26 cellular contexts compared by ENCODE assay signal in the genomic region with DNA sequence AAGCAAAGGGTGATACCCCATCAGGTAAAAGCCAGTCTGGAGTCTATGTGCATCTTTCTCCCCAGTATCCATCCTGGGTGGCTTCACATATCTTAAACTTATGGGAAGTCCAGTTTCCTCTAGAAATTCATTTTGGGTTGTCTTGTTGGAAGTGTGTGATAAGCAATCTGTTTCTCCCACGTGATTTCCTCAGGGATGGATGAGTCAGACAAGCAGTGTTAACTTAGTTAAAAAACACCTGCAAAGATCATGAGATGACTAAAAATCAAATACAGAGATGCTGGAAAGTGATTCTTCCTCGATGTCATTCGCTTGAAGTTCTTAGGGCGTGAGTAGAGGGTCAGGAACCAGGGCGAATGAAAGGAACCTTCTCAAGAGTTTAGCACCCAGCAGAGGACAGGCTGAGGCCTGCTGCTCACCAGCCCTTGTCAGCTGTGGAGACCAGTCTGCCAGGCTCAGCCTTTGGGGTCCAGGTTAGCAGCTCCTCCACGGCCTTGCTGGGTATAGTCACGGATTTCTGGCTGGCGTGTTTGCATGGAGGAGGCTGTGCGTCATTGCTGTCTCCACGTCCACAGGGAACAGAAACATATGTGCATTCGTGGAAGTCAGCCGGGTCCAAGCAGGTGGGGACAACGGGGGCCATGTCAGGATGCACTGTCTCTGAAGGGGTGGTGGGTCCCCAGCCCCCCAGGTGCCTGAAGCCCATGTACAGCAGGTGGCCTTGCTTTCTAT. TPM values are rescaled to one million over a fixed set of nuclear protein-coding genes. Genes with fewer than 3 reads are reported as not detected.
"Had no signal": no experiment of that assay in that cellular context is flagged by ENCODE, and none has a peak within 500 bp of the region (broad histone marks: within the 10 kb centered on the region; RNA-seq: fewer than 3 reads in every experiment).

No MANE protein-coding gene starts in this region.

- H3K36me3 Mint-ChIP-seq: activated naive CD8-positive, alpha-beta T cell; neural progenitor cell; stimulated activated naive B cell treated with anti-CD40 and anti-IgM and Interleukin-4, amounts not matched to agents 10 μg/mL and 1 μg/mL and 100 μg/mL, for 72 hours had no signal

- H3K9me3 ChIP-seq: gastrocnemius medialis had no signal

- H3K4me2 ChIP-seq: neural progenitor cell, smooth muscle cell had no signal

- DNase-seq: activated CD8-positive, alpha-beta memory T cell treated with anti-CD3 and anti-CD28 coated beads for 24 hours; activated CD8-positive, alpha-beta memory T cell treated with anti-CD3 and anti-CD28 coated beads, Interleukin-2, amount 50 U/mL, for 48 hours; activated naive CD4-positive, alpha-beta T cell; activated T-cell treated with anti-CD3 and anti-CD28 coated beads, Interleukin-2, amount 50 U/mL, for 4 hours; cerebellar nuclear complex; cortex of kidney; effector CD4-positive, alpha-beta T cell; gastrocnemius medialis; islet precursor cell; lower lobe of right lung; naive thymus-derived CD8-positive, alpha-beta T cell; retina; sigmoid colon; stimulated activated CD4-positive, alpha-beta T cell treated with anti-CD3 and anti-CD28 coated beads, Interleukin-2, amount 100 ng/mL, for 48 hours; stimulated activated CD8-positive, alpha-beta memory T cell treated with anti-CD3 and anti-CD28 coated beads, Interleukin-4, amount 100 ng/mL, for 48 hours; stimulated activated naive B cell treated with anti-CD40 and anti-IgM and Interleukin-4, amounts not matched to agents 10 μg/mL and 1 μg/mL and 100 μg/mL, for 72 hours; T-helper 1 cell had no signal

- H3K9ac ChIP-seq: neural progenitor cell had no signal

- H3K4me1 Mint-ChIP-seq: stimulated activated naive B cell treated with anti-CD40 and anti-IgM and Interleukin-4, amounts not matched to agents 10 μg/mL and 1 μg/mL and 100 μg/mL, for 72 hours had no signal

- H3K4me1 ChIP-seq: breast epithelium, gastrocnemius medialis, lower lobe of right lung, neural progenitor cell, sigmoid colon had no signal

- H2AFZ ChIP-seq: neural progenitor cell had no signal

- H3K4me3 ChIP-seq: breast epithelium, gastrocnemius medialis, lower lobe of right lung, neural progenitor cell, sigmoid colon, smooth muscle cell, tibial nerve had no signal

- ATAC-seq: activated T-cell treated with anti-CD3 and anti-CD28 coated beads, Interleukin-2, amount 50 U/mL, for 4 hours; gastrocnemius medialis; lower lobe of right lung; naive thymus-derived CD8-positive, alpha-beta T cell; stimulated activated naive B cell treated with anti-CD40 and anti-IgM and Interleukin-4, amounts not matched to agents 10 μg/mL and 1 μg/mL and 100 μg/mL, for 72 hours had no signal

- H3K27me3 ChIP-seq: neural progenitor cell had no signal

- H3K4me3 Mint-ChIP-seq: activated naive CD8-positive, alpha-beta T cell; activated T-cell treated with anti-CD3 and anti-CD28 coated beads, Interleukin-2, amount 50 U/mL, for 4 hours; naive thymus-derived CD8-positive, alpha-beta T cell; neural progenitor cell; stimulated activated naive B cell treated with anti-CD40 and anti-IgM and Interleukin-4, amounts not matched to agents 10 μg/mL and 1 μg/mL and 100 μg/mL, for 72 hours had no signal

- H3K9me3 Mint-ChIP-seq: neural progenitor cell had no signal

- H3K27ac ChIP-seq: breast epithelium, gastrocnemius medialis, lower lobe of right lung, neural progenitor cell, sigmoid colon, tibial nerve had no signal

- FAIRE-seq: endometrium, TTC549 had no signal

- H3K36me3 ChIP-seq: breast epithelium, gastrocnemius medialis, lower lobe of right lung, neural progenitor cell, sigmoid colon, tibial nerve had no signal

- H3K27ac Mint-ChIP-seq: activated naive CD8-positive, alpha-beta T cell; activated T-helper 2 cell treated with anti-CD3 and anti-CD28 coated beads, Interferon-gamma antibody, Interleukin-2, Interleukin-4, amounts not matched to agents 10 μg/mL and 5 μg/mL and 100 μg/mL, durations not matched to agents 14 hours and 24 hours and 36 hours; neural progenitor cell; stimulated activated naive B cell treated with anti-CD40 and anti-IgM and Interleukin-4, amounts not matched to agents 10 μg/mL and 1 μg/mL and 100 μg/mL, for 72 hours had no signal

RNA-seq across cellular contexts. Expression of a gene that starts 2.8 kb away (rescaled TPM):
- total RNA-seq: activated T-helper 2 cell treated with anti-CD3 and anti-CD28 coated beads, Interferon-gamma antibody, Interleukin-2, Interleukin-4, amounts not matched to agents 10 μg/mL and 5 μg/mL and 100 μg/mL, durations not matched to agents 14 hours and 24 hours and 36 hours; breast epithelium; gastrocnemius medialis; naive thymus-derived CD8-positive, alpha-beta T cell; sigmoid colon; smooth muscle cell; urinary bladder had no signal
- polyA plus RNA-seq: naive thymus-derived CD8-positive, alpha-beta T cell; smooth muscle cell had no signal
